Comparison of ENCODE assay signal across 1 cellular context in the genomic region with DNA sequence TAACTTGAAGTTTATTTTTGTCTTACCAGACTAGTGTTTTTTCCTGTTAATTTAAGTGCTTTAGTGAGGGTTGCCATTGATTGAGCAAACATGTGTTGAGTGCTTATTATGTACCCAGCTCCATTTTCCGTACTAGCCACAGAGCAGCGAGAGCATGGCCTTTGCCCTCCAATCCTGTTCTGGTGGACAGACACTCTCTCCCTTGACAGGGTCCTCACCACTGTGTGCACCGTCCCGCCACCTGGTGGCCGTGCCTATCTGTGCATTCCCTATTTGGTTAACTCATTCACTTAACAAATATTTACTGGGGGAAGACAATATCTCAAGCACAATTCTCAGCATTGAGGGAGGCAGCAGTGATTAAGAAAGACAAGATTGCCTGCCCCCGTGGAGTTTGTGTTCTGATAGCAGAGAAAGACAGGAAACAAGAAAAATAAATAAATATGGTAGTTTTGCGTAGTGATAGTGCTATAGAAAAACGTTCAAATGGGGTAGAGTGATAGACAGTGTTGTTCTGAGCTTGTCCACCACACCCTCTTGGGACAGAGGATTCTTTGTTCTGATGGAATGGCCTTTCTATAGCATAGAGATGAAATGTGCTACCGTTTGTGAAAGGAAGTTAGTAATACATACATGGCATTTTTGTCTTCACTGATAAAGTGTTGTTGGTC.
TF ChIP-seq lines count a peak whose summit lies in the region.

No MANE protein-coding gene starts in this region.

TF ChIP-seq in HepG2, 621 proteins besides CTCF, POLR2A, EP300 and RAD21 (continued from another document):
- TF ChIP-seq, protein P1, sequence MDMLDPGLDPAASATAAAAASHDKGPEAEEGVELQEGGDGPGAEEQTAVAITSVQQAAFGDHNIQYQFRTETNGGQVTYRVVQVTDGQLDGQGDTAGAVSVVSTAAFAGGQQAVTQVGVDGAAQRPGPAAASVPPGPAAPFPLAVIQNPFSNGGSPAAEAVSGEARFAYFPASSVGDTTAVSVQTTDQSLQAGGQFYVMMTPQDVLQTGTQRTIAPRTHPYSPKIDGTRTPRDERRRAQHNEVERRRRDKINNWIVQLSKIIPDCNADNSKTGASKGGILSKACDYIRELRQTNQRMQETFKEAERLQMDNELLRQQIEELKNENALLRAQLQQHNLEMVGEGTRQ (IDR thresholded peaks at IDR 0.05; ENCODE audit: low read depth, low read length), result no peak
- TF ChIP-seq, protein P1 (CRISPR knock-in tag; IDR thresholded peaks at IDR 0.05; ENCODE audit: borderline replicate concordance), result peak; percentile 26; the same call in 1 of the 2 replicates
- TF ChIP-seq ZNF432 (CRISPR knock-in tag; IDR thresholded peaks at IDR 0.05; ENCODE audit: borderline replicate concordance) (no peak), ZNF790 (CRISPR knock-in tag; IDR thresholded peaks at IDR 0.05; ENCODE audit: borderline replicate concordance) (no peak), ZFP36 (IDR thresholded peaks at IDR 0.05; ENCODE audit: borderline replicate concordance, low read depth, low read length, partially characterized antibody) (no peak), JUNB (CRISPR knock-in tag; IDR thresholded peaks at IDR 0.05; ENCODE audit: borderline replicate concordance) (no peak), ZNF614 (CRISPR knock-in tag; IDR thresholded peaks at IDR 0.05; ENCODE audit: borderline replicate concordance) (peak; percentile 55; the same call in 1 of the 2 replicates), ZNF263 (CRISPR knock-in tag; IDR thresholded peaks at IDR 0.05) (no peak), TEAD3 (CRISPR knock-in tag; optimal IDR thresholded peaks at IDR 0.05; ENCODE audit: borderline replicate concordance) (peak; percentile 57), ZNF296 (CRISPR knock-in tag; conservative IDR thresholded peaks at IDR 0.05) (no peak), NR2F6 (IDR thresholded peaks at IDR 0.05) (peak; percentile 70), NR2F6 (CRISPR knock-in tag; IDR thresholded peaks at IDR 0.05) (peak; percentile 69), FOXP1 (IDR thresholded peaks at IDR 0.05) (no peak), FOXP1 (CRISPR knock-in tag; IDR thresholded peaks at IDR 0.05) (peak; percentile 33; the same call in 1 of the 2 replicates), CBX5 (CRISPR knock-in tag; IDR thresholded peaks at IDR 0.05; ENCODE audit: borderline replicate concordance) (peak; percentile 73; the same call in 1 of the 2 replicates), NFIB (CRISPR knock-in tag; IDR thresholded peaks at IDR 0.05; ENCODE audit: borderline replicate concordance) (no peak), HNF4G (IDR thresholded peaks at IDR 0.05; ENCODE audit: borderline replicate concordance, low read depth, low read length) (peak; percentile 60), HNF4G (CRISPR knock-in tag; IDR thresholded peaks at IDR 0.05; ENCODE audit: borderline replicate concordance, low read depth) (no peak), ZNF441 (CRISPR knock-in tag; IDR thresholded peaks at IDR 0.05; ENCODE audit: borderline replicate concordance) (no peak), ZNF143 (CRISPR knock-in tag; IDR thresholded peaks at IDR 0.05) (no peak), KDM5B (CRISPR knock-in tag; IDR thresholded peaks at IDR 0.05; ENCODE audit: borderline replicate concordance) (no peak), ZNF354B (CRISPR knock-in tag; IDR thresholded peaks at IDR 0.05) (0 out of 2 replicates have a peak, but pooled peaks have one; percentile 80), FOXO1 (CRISPR knock-in tag; IDR thresholded peaks at IDR 0.05) (no peak), FOSL2 (CRISPR knock-in tag; IDR thresholded peaks at IDR 0.05) (peak; percentile 46; the same call in 1 of the 2 replicates), JARID2 (CRISPR knock-in tag; IDR thresholded peaks at IDR 0.05; ENCODE audit: insufficient replicate concordance) (no peak), NR3C1 (CRISPR knock-in tag; IDR thresholded peaks at IDR 0.05) (no peak), HCFC1 (IDR thresholded peaks at IDR 0.05; ENCODE audit: low read depth, low read length) (no peak), ZNF709 (CRISPR knock-in tag; IDR thresholded peaks at IDR 0.05) (no peak), POGZ (CRISPR knock-in tag; IDR thresholded peaks at IDR 0.05) (no peak), CBX2 (IDR thresholded peaks at IDR 0.05; ENCODE audit: low read depth, low read length) (no peak), CBX2 (CRISPR knock-in tag; IDR thresholded peaks at IDR 0.05; ENCODE audit: low read depth) (no peak), ZNF264 (CRISPR knock-in tag; IDR thresholded peaks at IDR 0.05) (peak; percentile 100), XBP1 (CRISPR knock-in tag; IDR thresholded peaks at IDR 0.05) (no peak), ZNF619 (CRISPR knock-in tag; IDR thresholded peaks at IDR 0.05) (no peak), ZNF672 (CRISPR knock-in tag; IDR thresholded peaks at IDR 0.05) (no peak), ZZZ3 (CRISPR knock-in tag; IDR thresholded peaks at IDR 0.05; ENCODE audit: borderline replicate concordance) (no peak)
- TF ChIP-seq, protein P2, sequence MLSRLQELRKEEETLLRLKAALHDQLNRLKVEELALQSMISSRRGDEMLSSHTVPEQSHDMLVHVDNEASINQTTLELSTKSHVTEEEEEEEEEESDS (CRISPR knock-in tag; IDR thresholded peaks at IDR 0.05; ENCODE audit: borderline replicate concordance), result no peak
- TF ChIP-seq, protein P3, sequence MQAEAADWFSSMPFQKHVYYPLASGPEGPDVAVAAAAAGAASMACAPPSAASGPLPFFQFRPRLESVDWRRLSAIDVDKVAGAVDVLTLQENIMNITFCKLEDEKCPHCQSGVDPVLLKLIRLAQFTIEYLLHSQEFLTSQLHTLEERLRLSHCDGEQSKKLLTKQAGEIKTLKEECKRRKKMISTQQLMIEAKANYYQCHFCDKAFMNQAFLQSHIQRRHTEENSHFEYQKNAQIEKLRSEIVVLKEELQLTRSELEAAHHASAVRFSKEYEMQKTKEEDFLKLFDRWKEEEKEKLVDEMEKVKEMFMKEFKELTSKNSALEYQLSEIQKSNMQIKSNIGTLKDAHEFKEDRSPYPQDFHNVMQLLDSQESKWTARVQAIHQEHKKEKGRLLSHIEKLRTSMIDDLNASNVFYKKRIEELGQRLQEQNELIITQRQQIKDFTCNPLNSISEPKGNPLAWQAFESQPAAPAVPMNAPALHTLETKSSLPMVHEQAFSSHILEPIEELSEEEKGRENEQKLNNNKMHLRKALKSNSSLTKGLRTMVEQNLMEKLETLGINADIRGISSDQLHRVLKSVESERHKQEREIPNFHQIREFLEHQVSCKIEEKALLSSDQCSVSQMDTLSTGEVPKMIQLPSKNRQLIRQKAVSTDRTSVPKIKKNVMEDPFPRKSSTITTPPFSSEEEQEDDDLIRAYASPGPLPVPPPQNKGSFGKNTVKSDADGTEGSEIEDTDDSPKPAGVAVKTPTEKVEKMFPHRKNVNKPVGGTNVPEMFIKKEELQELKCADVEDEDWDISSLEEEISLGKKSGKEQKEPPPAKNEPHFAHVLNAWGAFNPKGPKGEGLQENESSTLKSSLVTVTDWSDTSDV (CRISPR knock-in tag; IDR thresholded peaks at IDR 0.05), result no peak
- TF ChIP-seq, protein P4, sequence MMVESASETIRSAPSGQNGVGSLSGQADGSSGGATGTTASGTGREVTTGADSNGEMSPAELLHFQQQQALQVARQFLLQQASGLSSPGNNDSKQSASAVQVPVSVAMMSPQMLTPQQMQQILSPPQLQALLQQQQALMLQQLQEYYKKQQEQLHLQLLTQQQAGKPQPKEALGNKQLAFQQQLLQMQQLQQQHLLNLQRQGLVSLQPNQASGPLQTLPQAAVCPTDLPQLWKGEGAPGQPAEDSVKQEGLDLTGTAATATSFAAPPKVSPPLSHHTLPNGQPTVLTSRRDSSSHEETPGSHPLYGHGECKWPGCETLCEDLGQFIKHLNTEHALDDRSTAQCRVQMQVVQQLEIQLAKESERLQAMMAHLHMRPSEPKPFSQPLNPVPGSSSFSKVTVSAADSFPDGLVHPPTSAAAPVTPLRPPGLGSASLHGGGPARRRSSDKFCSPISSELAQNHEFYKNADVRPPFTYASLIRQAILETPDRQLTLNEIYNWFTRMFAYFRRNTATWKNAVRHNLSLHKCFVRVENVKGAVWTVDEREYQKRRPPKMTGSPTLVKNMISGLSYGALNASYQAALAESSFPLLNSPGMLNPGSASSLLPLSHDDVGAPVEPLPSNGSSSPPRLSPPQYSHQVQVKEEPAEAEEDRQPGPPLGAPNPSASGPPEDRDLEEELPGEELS (CRISPR knock-in tag; IDR thresholded peaks at IDR 0.05), result no peak
- TF ChIP-seq, protein P5, sequence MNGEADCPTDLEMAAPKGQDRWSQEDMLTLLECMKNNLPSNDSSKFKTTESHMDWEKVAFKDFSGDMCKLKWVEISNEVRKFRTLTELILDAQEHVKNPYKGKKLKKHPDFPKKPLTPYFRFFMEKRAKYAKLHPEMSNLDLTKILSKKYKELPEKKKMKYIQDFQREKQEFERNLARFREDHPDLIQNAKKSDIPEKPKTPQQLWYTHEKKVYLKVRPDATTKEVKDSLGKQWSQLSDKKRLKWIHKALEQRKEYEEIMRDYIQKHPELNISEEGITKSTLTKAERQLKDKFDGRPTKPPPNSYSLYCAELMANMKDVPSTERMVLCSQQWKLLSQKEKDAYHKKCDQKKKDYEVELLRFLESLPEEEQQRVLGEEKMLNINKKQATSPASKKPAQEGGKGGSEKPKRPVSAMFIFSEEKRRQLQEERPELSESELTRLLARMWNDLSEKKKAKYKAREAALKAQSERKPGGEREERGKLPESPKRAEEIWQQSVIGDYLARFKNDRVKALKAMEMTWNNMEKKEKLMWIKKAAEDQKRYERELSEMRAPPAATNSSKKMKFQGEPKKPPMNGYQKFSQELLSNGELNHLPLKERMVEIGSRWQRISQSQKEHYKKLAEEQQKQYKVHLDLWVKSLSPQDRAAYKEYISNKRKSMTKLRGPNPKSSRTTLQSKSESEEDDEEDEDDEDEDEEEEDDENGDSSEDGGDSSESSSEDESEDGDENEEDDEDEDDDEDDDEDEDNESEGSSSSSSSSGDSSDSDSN (CRISPR knock-in tag; IDR thresholded peaks at IDR 0.05), result no peak
- TF ChIP-seq, protein P6, sequence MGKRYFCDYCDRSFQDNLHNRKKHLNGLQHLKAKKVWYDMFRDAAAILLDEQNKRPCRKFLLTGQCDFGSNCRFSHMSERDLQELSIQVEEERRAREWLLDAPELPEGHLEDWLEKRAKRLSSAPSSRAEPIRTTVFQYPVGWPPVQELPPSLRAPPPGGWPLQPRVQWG (CRISPR knock-in tag; IDR thresholded peaks at IDR 0.05; ENCODE audit: borderline replicate concordance, low read depth), result no peak
- TF ChIP-seq, protein P7, sequence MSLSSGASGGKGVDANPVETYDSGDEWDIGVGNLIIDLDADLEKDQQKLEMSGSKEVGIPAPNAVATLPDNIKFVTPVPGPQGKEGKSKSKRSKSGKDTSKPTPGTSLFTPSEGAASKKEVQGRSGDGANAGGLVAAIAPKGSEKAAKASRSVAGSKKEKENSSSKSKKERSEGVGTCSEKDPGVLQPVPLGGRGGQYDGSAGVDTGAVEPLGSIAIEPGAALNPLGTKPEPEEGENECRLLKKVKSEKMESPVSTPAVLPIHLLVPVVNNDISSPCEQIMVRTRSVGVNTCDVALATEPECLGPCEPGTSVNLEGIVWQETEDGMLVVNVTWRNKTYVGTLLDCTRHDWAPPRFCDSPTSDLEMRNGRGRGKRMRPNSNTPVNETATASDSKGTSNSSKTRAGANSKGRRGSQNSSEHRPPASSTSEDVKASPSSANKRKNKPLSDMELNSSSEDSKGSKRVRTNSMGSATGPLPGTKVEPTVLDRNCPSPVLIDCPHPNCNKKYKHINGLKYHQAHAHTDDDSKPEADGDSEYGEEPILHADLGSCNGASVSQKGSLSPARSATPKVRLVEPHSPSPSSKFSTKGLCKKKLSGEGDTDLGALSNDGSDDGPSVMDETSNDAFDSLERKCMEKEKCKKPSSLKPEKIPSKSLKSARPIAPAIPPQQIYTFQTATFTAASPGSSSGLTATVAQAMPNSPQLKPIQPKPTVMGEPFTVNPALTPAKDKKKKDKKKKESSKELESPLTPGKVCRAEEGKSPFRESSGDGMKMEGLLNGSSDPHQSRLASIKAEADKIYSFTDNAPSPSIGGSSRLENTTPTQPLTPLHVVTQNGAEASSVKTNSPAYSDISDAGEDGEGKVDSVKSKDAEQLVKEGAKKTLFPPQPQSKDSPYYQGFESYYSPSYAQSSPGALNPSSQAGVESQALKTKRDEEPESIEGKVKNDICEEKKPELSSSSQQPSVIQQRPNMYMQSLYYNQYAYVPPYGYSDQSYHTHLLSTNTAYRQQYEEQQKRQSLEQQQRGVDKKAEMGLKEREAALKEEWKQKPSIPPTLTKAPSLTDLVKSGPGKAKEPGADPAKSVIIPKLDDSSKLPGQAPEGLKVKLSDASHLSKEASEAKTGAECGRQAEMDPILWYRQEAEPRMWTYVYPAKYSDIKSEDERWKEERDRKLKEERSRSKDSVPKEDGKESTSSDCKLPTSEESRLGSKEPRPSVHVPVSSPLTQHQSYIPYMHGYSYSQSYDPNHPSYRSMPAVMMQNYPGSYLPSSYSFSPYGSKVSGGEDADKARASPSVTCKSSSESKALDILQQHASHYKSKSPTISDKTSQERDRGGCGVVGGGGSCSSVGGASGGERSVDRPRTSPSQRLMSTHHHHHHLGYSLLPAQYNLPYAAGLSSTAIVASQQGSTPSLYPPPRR (CRISPR knock-in tag; IDR thresholded peaks at IDR 0.05; ENCODE audit: borderline replicate concordance), result no peak
- TF ChIP-seq, protein P8, sequence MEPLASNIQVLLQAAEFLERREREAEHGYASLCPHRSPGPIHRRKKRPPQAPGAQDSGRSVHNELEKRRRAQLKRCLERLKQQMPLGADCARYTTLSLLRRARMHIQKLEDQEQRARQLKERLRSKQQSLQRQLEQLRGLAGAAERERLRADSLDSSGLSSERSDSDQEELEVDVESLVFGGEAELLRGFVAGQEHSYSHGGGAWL (CRISPR knock-in tag; IDR thresholded peaks at IDR 0.05), result no peak
TF ChIP-seq in HepG2: peak in this region for 62.
